1 cellular context compared by ENCODE assay signal in the genomic region with DNA sequence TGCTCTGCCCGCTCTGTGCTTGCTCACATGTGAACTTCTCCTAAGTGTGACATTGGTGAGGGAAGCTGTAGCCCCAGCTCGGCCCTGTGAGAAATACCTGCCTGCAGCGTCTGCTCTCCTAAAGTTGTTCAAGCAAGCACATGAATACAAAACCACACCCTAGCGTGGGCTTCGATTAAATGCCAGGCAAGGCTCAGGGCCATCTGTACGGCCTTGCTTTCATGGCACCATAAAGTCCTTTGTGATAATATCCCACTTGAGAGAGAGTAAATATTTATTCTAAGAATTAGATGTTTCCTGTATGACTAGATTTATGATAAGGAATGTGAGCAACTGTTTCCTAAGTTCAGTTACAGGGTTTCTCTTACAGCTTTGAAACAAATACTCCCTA.
TF ChIP-seq lines count a peak whose summit lies in the region.

No MANE protein-coding gene starts in this region.

TF ChIP-seq in HepG2, 621 proteins besides CTCF, POLR2A, EP300 and RAD21 (continued from another document):
- TF ChIP-seq, protein P1, sequence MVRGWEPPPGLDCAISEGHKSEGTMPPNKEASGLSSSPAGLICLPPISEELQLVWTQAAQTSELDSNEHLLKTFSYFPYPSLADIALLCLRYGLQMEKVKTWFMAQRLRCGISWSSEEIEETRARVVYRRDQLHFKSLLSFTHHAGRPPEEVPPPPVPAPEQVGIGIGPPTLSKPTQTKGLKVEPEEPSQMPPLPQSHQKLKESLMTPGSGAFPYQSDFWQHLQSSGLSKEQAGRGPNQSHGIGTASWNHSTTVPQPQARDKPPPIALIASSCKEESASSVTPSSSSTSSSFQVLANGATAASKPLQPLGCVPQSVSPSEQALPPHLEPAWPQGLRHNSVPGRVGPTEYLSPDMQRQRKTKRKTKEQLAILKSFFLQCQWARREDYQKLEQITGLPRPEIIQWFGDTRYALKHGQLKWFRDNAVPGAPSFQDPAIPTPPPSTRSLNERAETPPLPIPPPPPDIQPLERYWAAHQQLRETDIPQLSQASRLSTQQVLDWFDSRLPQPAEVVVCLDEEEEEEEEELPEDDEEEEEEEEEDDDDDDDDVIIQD (CRISPR knock-in tag; IDR thresholded peaks at IDR 0.05; ENCODE audit: low read depth) = peak; percentile 59; the same call in 1 of the 2 replicates
- TF ChIP-seq SAP130 (CRISPR knock-in tag; IDR thresholded peaks at IDR 0.05; ENCODE audit: low read depth) (peak; percentile 64; the same call in 1 of the 2 replicates), ISL2 (CRISPR knock-in tag; IDR thresholded peaks at IDR 0.05) (peak; percentile 70), NFATC3 (CRISPR knock-in tag; IDR thresholded peaks at IDR 0.05) (no peak), TBX2 (CRISPR knock-in tag; IDR thresholded peaks at IDR 0.05; ENCODE audit: borderline replicate concordance) (peak; percentile 81), NFRKB (IDR thresholded peaks at IDR 0.05) (no peak), TEAD3 (CRISPR knock-in tag; optimal IDR thresholded peaks at IDR 0.05; ENCODE audit: borderline replicate concordance) (peak; percentile 85), ZBTB38 (CRISPR knock-in tag; IDR thresholded peaks at IDR 0.05) (peak; percentile 42; the same call in 1 of the 2 replicates), NR3C1 (CRISPR knock-in tag; IDR thresholded peaks at IDR 0.05) (no peak), NRL (CRISPR knock-in tag; IDR thresholded peaks at IDR 0.05; ENCODE audit: borderline replicate concordance) (no peak), ZFP82 (CRISPR knock-in tag; IDR thresholded peaks at IDR 0.05; ENCODE audit: borderline replicate concordance) (no peak), GPN1 (CRISPR knock-in tag; IDR thresholded peaks at IDR 0.05; ENCODE audit: borderline replicate concordance) (no peak), ZSCAN9 (CRISPR knock-in tag; IDR thresholded peaks at IDR 0.05; ENCODE audit: borderline replicate concordance) (no peak; the same call in 1 of the 2 replicates), ZNF20 (CRISPR knock-in tag; IDR thresholded peaks at IDR 0.05) (no peak), CEBPG (CRISPR knock-in tag; IDR thresholded peaks at IDR 0.05) (peak; percentile 21; the same call in 1 of the 2 replicates), RBAK (CRISPR knock-in tag; IDR thresholded peaks at IDR 0.05) (no peak; the same call in 1 of the 2 replicates), ZNF431 (CRISPR knock-in tag; IDR thresholded peaks at IDR 0.05; ENCODE audit: borderline replicate concordance, low read depth) (no peak), HIVEP1 (CRISPR knock-in tag; IDR thresholded peaks at IDR 0.05) (no peak), ZKSCAN8 (CRISPR knock-in tag; IDR thresholded peaks at IDR 0.05; ENCODE audit: borderline replicate concordance) (peak; percentile 75; the same call in 1 of the 2 replicates), IKZF4 (CRISPR knock-in tag; IDR thresholded peaks at IDR 0.05; ENCODE audit: borderline replicate concordance, low read depth, not compliant biosample characterization) (no peak), FIP1L1 (IDR thresholded peaks at IDR 0.05; ENCODE audit: borderline replicate concordance, insufficient read depth, low read depth, low read length) (no peak), ZNF264 (CRISPR knock-in tag; IDR thresholded peaks at IDR 0.05) (no peak), HMGXB4 (CRISPR knock-in tag; IDR thresholded peaks at IDR 0.05; ENCODE audit: borderline replicate concordance in 1 of 2, low read depth in 1 of 2) (no peak), NR2F2 (IDR thresholded peaks at IDR 0.05; ENCODE audit: borderline replicate concordance, low read depth) (no peak), ZNF609 (CRISPR knock-in tag; IDR thresholded peaks at IDR 0.05; ENCODE audit: borderline replicate concordance) (peak; percentile 83; the same call in 1 of the 2 replicates)
- TF ChIP-seq, protein P2, sequence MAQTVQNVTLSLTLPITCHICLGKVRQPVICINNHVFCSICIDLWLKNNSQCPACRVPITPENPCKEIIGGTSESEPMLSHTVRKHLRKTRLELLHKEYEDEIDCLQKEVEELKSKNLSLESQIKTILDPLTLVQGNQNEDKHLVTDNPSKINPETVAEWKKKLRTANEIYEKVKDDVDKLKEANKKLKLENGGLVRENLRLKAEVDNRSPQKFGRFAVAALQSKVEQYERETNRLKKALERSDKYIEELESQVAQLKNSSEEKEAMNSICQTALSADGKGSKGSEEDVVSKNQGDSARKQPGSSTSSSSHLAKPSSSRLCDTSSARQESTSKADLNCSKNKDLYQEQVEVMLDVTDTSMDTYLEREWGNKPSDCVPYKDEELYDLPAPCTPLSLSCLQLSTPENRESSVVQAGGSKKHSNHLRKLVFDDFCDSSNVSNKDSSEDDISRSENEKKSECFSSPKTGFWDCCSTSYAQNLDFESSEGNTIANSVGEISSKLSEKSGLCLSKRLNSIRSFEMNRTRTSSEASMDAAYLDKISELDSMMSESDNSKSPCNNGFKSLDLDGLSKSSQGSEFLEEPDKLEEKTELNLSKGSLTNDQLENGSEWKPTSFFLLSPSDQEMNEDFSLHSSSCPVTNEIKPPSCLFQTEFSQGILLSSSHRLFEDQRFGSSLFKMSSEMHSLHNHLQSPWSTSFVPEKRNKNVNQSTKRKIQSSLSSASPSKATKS (CRISPR knock-in tag; IDR thresholded peaks at IDR 0.05) = no peak
- TF ChIP-seq, protein P3, sequence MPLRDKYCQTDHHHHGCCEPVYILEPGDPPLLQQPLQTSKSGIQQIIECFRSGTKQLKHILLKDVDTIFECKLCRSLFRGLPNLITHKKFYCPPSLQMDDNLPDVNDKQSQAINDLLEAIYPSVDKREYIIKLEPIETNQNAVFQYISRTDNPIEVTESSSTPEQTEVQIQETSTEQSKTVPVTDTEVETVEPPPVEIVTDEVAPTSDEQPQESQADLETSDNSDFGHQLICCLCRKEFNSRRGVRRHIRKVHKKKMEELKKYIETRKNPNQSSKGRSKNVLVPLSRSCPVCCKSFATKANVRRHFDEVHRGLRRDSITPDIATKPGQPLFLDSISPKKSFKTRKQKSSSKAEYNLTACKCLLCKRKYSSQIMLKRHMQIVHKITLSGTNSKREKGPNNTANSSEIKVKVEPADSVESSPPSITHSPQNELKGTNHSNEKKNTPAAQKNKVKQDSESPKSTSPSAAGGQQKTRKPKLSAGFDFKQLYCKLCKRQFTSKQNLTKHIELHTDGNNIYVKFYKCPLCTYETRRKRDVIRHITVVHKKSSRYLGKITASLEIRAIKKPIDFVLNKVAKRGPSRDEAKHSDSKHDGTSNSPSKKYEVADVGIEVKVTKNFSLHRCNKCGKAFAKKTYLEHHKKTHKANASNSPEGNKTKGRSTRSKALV (CRISPR knock-in tag; IDR thresholded peaks at IDR 0.05) = no peak
- TF ChIP-seq, protein P4, sequence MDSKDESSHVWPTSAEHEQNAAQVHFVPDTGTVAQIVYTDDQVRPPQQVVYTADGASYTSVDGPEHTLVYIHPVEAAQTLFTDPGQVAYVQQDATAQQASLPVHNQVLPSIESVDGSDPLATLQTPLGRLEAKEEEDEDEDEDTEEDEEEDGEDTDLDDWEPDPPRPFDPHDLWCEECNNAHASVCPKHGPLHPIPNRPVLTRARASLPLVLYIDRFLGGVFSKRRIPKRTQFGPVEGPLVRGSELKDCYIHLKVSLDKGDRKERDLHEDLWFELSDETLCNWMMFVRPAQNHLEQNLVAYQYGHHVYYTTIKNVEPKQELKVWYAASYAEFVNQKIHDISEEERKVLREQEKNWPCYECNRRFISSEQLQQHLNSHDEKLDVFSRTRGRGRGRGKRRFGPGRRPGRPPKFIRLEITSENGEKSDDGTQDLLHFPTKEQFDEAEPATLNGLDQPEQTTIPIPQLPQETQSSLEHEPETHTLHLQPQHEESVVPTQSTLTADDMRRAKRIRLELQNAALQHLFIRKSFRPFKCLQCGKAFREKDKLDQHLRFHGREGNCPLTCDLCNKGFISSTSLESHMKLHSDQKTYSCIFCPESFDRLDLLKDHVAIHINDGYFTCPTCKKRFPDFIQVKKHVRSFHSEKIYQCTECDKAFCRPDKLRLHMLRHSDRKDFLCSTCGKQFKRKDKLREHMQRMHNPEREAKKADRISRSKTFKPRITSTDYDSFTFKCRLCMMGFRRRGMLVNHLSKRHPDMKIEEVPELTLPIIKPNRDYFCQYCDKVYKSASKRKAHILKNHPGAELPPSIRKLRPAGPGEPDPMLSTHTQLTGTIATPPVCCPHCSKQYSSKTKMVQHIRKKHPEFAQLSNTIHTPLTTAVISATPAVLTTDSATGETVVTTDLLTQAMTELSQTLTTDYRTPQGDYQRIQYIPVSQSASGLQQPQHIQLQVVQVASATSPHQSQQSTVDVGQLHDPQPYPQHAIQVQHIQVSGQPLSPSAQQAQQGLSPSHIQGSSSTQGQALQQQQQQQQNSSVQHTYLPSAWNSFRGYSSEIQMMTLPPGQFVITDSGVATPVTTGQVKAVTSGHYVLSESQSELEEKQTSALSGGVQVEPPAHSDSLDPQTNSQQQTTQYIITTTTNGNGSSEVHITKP (CRISPR knock-in tag; IDR thresholded peaks at IDR 0.05; ENCODE audit: low read depth) = no peak
- TF ChIP-seq, protein P5, sequence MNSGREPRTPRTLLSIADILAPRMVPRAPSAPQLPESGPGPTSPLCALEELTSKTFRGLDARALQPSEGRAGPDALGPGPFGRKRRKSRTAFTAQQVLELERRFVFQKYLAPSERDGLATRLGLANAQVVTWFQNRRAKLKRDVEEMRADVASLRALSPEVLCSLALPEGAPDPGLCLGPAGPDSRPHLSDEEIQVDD (CRISPR knock-in tag; IDR thresholded peaks at IDR 0.05; ENCODE audit: borderline replicate concordance) = no peak
